ENCODE assay signal across 1 cellular context in genomic region chr22:21602579-21602978, GRCh38.
TF ChIP-seq lines count a peak whose summit lies in the region.

No MANE protein-coding gene starts in this region.

TF ChIP-seq in GM12878, 131 proteins besides CTCF, POLR2A, EP300 and RAD21:
- TF ChIP-seq FOXM1 (IDR thresholded peaks at IDR 0.05; ENCODE audit: low read depth, low read length) (no peak), CHD4 (IDR thresholded peaks at IDR 0.05) (no peak), CHD2 (IDR thresholded peaks at IDR 0.05; ENCODE audit: borderline replicate concordance, low read depth, low read length) (no peak), PRDM15 (CRISPR knock-in tag; IDR thresholded peaks at IDR 0.05) (no peak), ZBTB4 (CRISPR knock-in tag; IDR thresholded peaks at IDR 0.05) (no peak), BCL11A (IDR thresholded peaks at IDR 0.05; ENCODE audit: low read depth, low read length) (no peak), MYC (IDR thresholded peaks at IDR 0.05; ENCODE audit: insufficient read depth, insufficient read length, insufficient replicate concordance, low read length, severe bottlenecking) (no peak), SMARCA5 (IDR thresholded peaks at IDR 0.05) (no peak), STAT3 (IDR thresholded peaks at IDR 0.05; ENCODE audit: low read depth, low read length) (no peak), MTA3 (IDR thresholded peaks at IDR 0.05; ENCODE audit: borderline replicate concordance, low read length) (no peak), ELK1 (IDR thresholded peaks at IDR 0.05; ENCODE audit: low read depth, low read length) (no peak), KLF5 (IDR thresholded peaks at IDR 0.05; ENCODE audit: partially characterized antibody) (no peak), USF1 (IDR thresholded peaks at IDR 0.05; ENCODE audit: borderline replicate concordance, extremely low read length, insufficient read depth, low read depth, low read length) (no peak), YY1 (IDR thresholded peaks at IDR 0.05; ENCODE audit: low read depth, low read length) (no peak)
TF ChIP-seq in GM12878: peak in this region for 0.
